In the genomic region with DNA sequence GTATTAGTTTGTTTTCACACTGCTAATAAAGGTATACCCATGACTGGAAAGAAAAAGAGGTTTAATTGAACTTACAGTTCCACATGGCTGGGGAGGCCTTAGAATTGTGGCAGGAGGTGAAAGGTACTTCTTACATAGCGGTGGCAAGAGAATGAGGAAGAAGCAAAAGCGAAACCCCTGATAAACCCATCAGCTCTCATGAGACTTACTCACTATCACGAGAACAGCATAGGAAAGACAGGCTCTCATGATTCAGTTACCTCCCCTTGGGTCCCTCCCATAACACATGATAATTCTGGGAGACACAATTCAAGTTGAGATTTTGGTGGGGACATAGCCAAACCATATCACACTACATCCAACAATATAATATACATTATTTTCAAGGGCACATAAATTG, we compare ENCODE assay signal across 27 cellular contexts.
"Had no signal": no experiment of that assay in that cellular context is flagged by ENCODE, and none has a peak within 500 bp of the region (broad histone marks: within the 10 kb centered on the region; RNA-seq: fewer than 3 reads in every experiment).

No MANE protein-coding gene starts in this region.

- H3K4me1 Mint-ChIP-seq: activated B cell treated with CpG ODN at 0.5 μM for 24 hours; activated CD4-positive, alpha-beta T cell treated with anti-CD3 and anti-CD28 coated beads for 36 hours; endodermal cell; immature natural killer cell; mesothelial cell of epicardium; naive B cell had no signal

- H3K4me3 Mint-ChIP-seq: activated B cell treated with CpG ODN at 0.5 μM for 24 hours; activated CD4-positive, alpha-beta T cell treated with anti-CD3 and anti-CD28 coated beads for 36 hours; activated CD8-positive, alpha-beta T cell treated with anti-CD3 and anti-CD28 coated beads, Interleukin-2, amount 10 ng/mL, durations not matched to agents 7 days and 5 days; activated T-cell treated with anti-CD3 and anti-CD28 coated beads, Interleukin-2, amount 50 U/mL, for 72 hours; endodermal cell; immature natural killer cell; mesothelial cell of epicardium; naive B cell had no signal

- ATAC-seq: activated CD4-positive, alpha-beta T cell treated with anti-CD3 and anti-CD28 coated beads for 36 hours; activated CD8-positive, alpha-beta T cell treated with anti-CD3 and anti-CD28 coated beads, Interleukin-2, amount 10 ng/mL, durations not matched to agents 7 days and 5 days; activated naive CD4-positive, alpha-beta T cell treated with anti-CD3 and anti-CD28 coated beads, Interleukin-2, amount 50 U/mL, for 72 hours; activated T-cell treated with anti-CD3 and anti-CD28 coated beads, Interleukin-2, amount 50 U/mL, for 72 hours; esophagus mucosa; heart left ventricle; left colon; right lobe of liver had no signal

- H3K27ac Mint-ChIP-seq: activated B cell treated with CpG ODN at 0.5 μM for 24 hours; activated CD4-positive, alpha-beta T cell treated with anti-CD3 and anti-CD28 coated beads for 36 hours; activated CD8-positive, alpha-beta T cell treated with anti-CD3 and anti-CD28 coated beads, Interleukin-2, amount 10 ng/mL, durations not matched to agents 7 days and 5 days; activated naive CD4-positive, alpha-beta T cell treated with anti-CD3 and anti-CD28 coated beads, Interleukin-2, amount 50 U/mL, for 72 hours; activated T-cell treated with anti-CD3 and anti-CD28 coated beads, Interleukin-2, amount 50 U/mL, for 72 hours; endodermal cell; immature natural killer cell; mesothelial cell of epicardium; naive B cell; progenitor cell of endocrine pancreas had no signal

- DNase-seq: activated B cell treated with CpG ODN at 0.5 μM for 24 hours; activated CD4-positive, alpha-beta T cell treated with anti-CD3 and anti-CD28 coated beads for 36 hours; activated CD8-positive, alpha-beta T cell treated with anti-CD3 and anti-CD28 coated beads, Interleukin-2, amount 10 ng/mL, durations not matched to agents 7 days and 5 days; activated naive CD4-positive, alpha-beta T cell; activated T-cell treated with anti-CD3 and anti-CD28 coated beads for 4 hours; activated T-cell treated with anti-CD3 and anti-CD28 coated beads, Interleukin-2, amount 50 U/mL, for 72 hours; central memory CD4-positive, alpha-beta T cell; endodermal cell; foreskin fibroblast; heart left ventricle; hypothalamus; immature natural killer cell; kidney; left colon; mammary epithelial cell; naive B cell; ovary; right lobe of liver; stimulated activated CD4-positive, alpha-beta T cell treated with anti-CD3 and anti-CD28 coated beads, Interleukin-2, amount 100 ng/mL, for 48 hours; stimulated activated naive CD4-positive, alpha-beta T cell treated with Interleukin-2 at 50 U/mL for 16 hours; testis; transverse colon had no signal

- H3K4me3 ChIP-seq: breast epithelium, heart left ventricle, ovary, right lobe of liver, testis, transverse colon had no signal

- H3K9me3 Mint-ChIP-seq: activated naive CD4-positive, alpha-beta T cell treated with anti-CD3 and anti-CD28 coated beads, Interleukin-2, amount 50 U/mL, for 72 hours; activated T-cell treated with anti-CD3 and anti-CD28 coated beads, Interleukin-2, amount 50 U/mL, for 72 hours; immature natural killer cell had no signal

- H3K36me3 Mint-ChIP-seq: activated naive CD4-positive, alpha-beta T cell treated with anti-CD3 and anti-CD28 coated beads, Interleukin-2, amount 50 U/mL, for 72 hours; mesothelial cell of epicardium had no signal

- H3K27me3 Mint-ChIP-seq: progenitor cell of endocrine pancreas had no signal

- FAIRE-seq: kidney had no signal
